19 cellular contexts compared by ENCODE assay signal in genomic region chr10:7563770-7564169, GRCh38.
DNase-seq lines count a peak whose midpoint lies in the region; FAIRE-seq and TF ChIP-seq lines count a peak whose summit lies in the region.
"Had no signal": no experiment of that assay in that cellular context is flagged by ENCODE, and none has a peak within 500 bp of the region (broad histone marks: within the 10 kb centered on the region; RNA-seq: fewer than 3 reads in every experiment).

No MANE protein-coding gene starts in this region.

- no peak overlapping the region for H3K4me3 ChIP-seq in A673 (ENCODE audit: low read depth, low read length, poor library complexity, severe bottlenecking)
- no peak overlapping the region for H3K4me3 ChIP-seq in spleen
- H3K4me3 ChIP-seq: A549, GM23248, mucosa of descending colon, testis had no signal

- H3K9me3 ChIP-seq in A673 (ENCODE audit: low read depth, low read length, poor library complexity, severe bottlenecking) (no peaks in the 10 kb centered on the region), spleen (no peaks in the 10 kb centered on the region)
- H3K9me3 ChIP-seq: A549, mucosa of descending colon, testis had no signal

- POLR2A ChIA-PET in A673 (lab: Charles Lee; ENCODE audit: low non-redundant PET) = no interaction called here

- H3K27me3 ChIP-seq in A673 (replicated peaks; ENCODE audit: insufficient read depth, low read depth, low read length, poor library complexity) (no peaks in the 10 kb centered on the region), spleen (replicated peaks in 1 of 7) (no peaks in the 10 kb centered on the region)
- H3K27me3 ChIP-seq: testis had no signal

- H3K4me1 ChIP-seq in A673 (ENCODE audit: insufficient read depth, low read length, poor library complexity, severe bottlenecking) = peaks cover 11% of the 10 kb centered on the region
- peaks cover 5 to 39% (median 24%) of the 10 kb centered on the region in 6 donors for H3K4me1 ChIP-seq in spleen
- H3K4me1 ChIP-seq: A549 had no signal

- TF ChIP-seq POLR2A in spleen (IDR thresholded peaks at IDR 0.05) (no peak), GM12892 (IDR thresholded peaks at IDR 0.05; ENCODE audit: low read depth, low read length) (no peak)

- H3K27ac ChIP-seq in A673 (ENCODE audit: low read depth, low read length, poor library complexity, severe bottlenecking) (no peak overlapping the region), spleen (peak overlapping the region in 1 of 8 donors; percentile 18)
- H3K27ac ChIP-seq: A549, GM23248, testis had no signal

- intact Hi-C loops in A673 (cut with micrococcal nuclease; ENCODE audit: unreplicated experiment) = no loop called here
- intact Hi-C loops in posterior cingulate gyrus (cut with DNase I) = no loop called here
- intact Hi-C loops in posterior vena cava (cut with DNase I) = no loop called here
- intact Hi-C loops in spleen (cut with DNase I; ENCODE audit: low total_unique reads) = no loop called here

- no peak for FAIRE-seq in GM12892 (lab: Jason Lieb, UNC)
- FAIRE-seq: A549, colon, small intestine had no signal

- TF ChIP-seq CTCF in A673 (conservative IDR thresholded peaks at IDR 0.05; ENCODE audit: low read depth, low read length) (no peak), spleen (IDR thresholded peaks at IDR 0.05 in 8 of 11, conservative IDR thresholded peaks at IDR 0.05 in 3 of 11) (no peak)

- CTCF ChIA-PET in A673 (lab: Charles Lee) = interaction anchor here (0.6 to 1.4 kb wide), 2 partner anchors 24 to 124 kb away, joined by 5 to 6 read pairs; no protein-coding TSS in a partner anchor

- WGBS in spleen, 5 donors = 38 to 45% (median 42%) methylated on average over 8 to 14 of the region's 14 CpGs

- no TSS peak for BruUV-seq in A673 (replicated peaks; lab: Mats Ljungman, UMichigan)

- H3K36me3 ChIP-seq in A673 (ENCODE audit: insufficient read depth, low read length, poor library complexity, severe bottlenecking) (no peaks in the 10 kb centered on the region), spleen (no peaks in the 10 kb centered on the region)

- peak; percentile 21 for DNase-seq in A673 (ENCODE audit: low spot score)
- peak in 43 of 58 donors; percentile 7 to 74 (median 38) for DNase-seq in anterior cingulate cortex (lab: John Stamatoyannopoulos, UW)
- peak in 31 of 51 donors; percentile 7 to 68 (median 45) for DNase-seq in hypothalamus (lab: John Stamatoyannopoulos, UW)
- peak in 6 of 10 donors; percentile 26 to 92 (median 42) for DNase-seq in posterior cingulate gyrus
- DNase-seq in posterior vena cava (ENCODE audit: low spot score) = no peak
- DNase-seq in spleen = no peak
- DNase-seq in GM12892 (ENCODE audit: insufficient read length) = no peak
- no peak for DNase-seq in activated T-cell treated with anti-CD3 and anti-CD28 coated beads, Interleukin-2, amount 50 U/mL, for 48 hours
- DNase-seq: activated gamma-delta T cell treated with Interleukin-2 at 50 U/mL for 16 hours; foreskin fibroblast; NCI-H2029; NCI-H510A treated with DMSO at 0.1 percent for 48 hours; small intestine; stimulated activated CD8-positive, alpha-beta memory T cell treated with anti-CD3 and anti-CD28 coated beads, Interleukin-4, amount 100 ng/mL, for 48 hours had no signal

Comparison
In these comparisons a context has a peak if more than half of its experiments do, and no peak if none do; other contexts are left out.
1. DNase-seq: peak in A673 (single experiment), anterior cingulate cortex (43 of 58), hypothalamus (31 of 51) and posterior cingulate gyrus (6 of 10); none in posterior vena cava (single experiment), spleen (single experiment), GM12892 (single experiment) and activated T-cell treated with anti-CD3 and anti-CD28 coated beads, Interleukin-2, amount 50 U/mL, for 48 hours (0 of 2).